ENCODE assay signal across 25 cellular contexts in genomic region chr1:125065821-125066180, GRCh38.
"Had no signal": no experiment of that assay in that cellular context is flagged by ENCODE, and none has a peak within 500 bp of the region (broad histone marks: within the 10 kb centered on the region; RNA-seq: fewer than 3 reads in every experiment).

No MANE protein-coding gene starts in this region.

- ATAC-seq: activated CD8-positive, alpha-beta T cell treated with anti-CD3 and anti-CD28 coated beads for 36 hours; activated T-cell treated with anti-CD3 and anti-CD28 coated beads, Interleukin-2, amount 50 U/mL, for 4 hours had no signal

- DNase-seq: activated CD4-positive, alpha-beta T cell treated with anti-CD3 and anti-CD28 coated beads, Interleukin-2, amount 10 ng/mL, durations not matched to agents 24 days and 14 days; activated CD4-positive, alpha-beta T cell treated with anti-CD3 and anti-CD28 coated beads, Interleukin-2, amount 50 U/mL, for 4 hours; activated CD8-positive, alpha-beta T cell treated with anti-CD3 and anti-CD28 coated beads for 36 hours; activated naive CD4-positive, alpha-beta T cell; activated naive CD4-positive, alpha-beta T cell treated with anti-CD3 and anti-CD28 coated beads, Interleukin-2, amount 50 U/mL, for 16 hours; activated naive CD8-positive, alpha-beta T cell treated with anti-CD3 and anti-CD28 coated beads for 36 hours; activated T-cell treated with anti-CD3 and anti-CD28 coated beads, Interleukin-2, amount 50 U/mL, for 4 hours; amniotic stem cell; brain microvascular endothelial cell; MM.1S; MV-4-11; NCI-H1092 treated with DMSO at 0.1 percent for 48 hours; NCI-H1417; NCI-H146; NCI-H187; NCI-H2029 treated with DMSO at 0.1 percent for 48 hours; NCI-H2107; NCI-H2171; NCI-H510A; NCI-H526; NCI-H748 treated with DMSO at 0.1 percent for 48 hours; NK-92 treated with Interleukin-12 subunit alpha and Interleukin-12 subunit beta, amount 100 ng/mL, for 24 hours; SIG-M5; T1000 had no signal

- H3K27ac ChIP-seq: brain microvascular endothelial cell, KMS-11 had no signal

- H3K36me3 ChIP-seq: brain microvascular endothelial cell had no signal

- H3K27me3 ChIP-seq: brain microvascular endothelial cell had no signal
